In the genomic region with DNA sequence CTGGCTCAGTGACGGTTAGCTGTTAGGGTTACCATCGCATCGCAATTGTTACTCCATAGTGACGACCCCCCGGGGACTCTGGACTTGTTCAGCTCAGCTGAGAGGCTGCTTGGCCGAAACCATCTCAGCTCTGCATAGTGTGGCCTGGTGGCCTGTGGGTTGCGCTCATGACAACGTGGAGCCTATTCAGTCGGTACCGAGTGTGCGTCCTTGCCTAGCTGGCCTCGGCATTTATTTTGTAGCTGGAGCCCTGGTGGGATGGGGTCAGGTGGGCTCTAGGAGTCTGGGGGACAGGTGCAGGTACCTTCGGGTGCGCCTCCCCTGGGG, we compare ENCODE assay signal across 21 cellular contexts.
"Had no signal": no experiment of that assay in that cellular context is flagged by ENCODE, and none has a peak within 500 bp of the region (broad histone marks: within the 10 kb centered on the region; RNA-seq: fewer than 3 reads in every experiment).

No MANE protein-coding gene starts in this region.

- H3K27ac Mint-ChIP-seq: activated naive CD4-positive, alpha-beta T cell treated with anti-CD3 and anti-CD28 coated beads, Interleukin-2, amount 50 U/mL, for 24 hours; activated T-cell treated with anti-CD3 and anti-CD28 coated beads, Interleukin-2, amount 50 U/mL, for 72 hours; dendritic cell treated with granulocyte-macrophage colony-stimulating factor and Interleukin-4, amounts not matched to agents 40 ng/mL and 50 ng/mL, for 4 days; nephron; stimulated activated naive CD8-positive, alpha-beta T cell treated with anti-CD3 and anti-CD28 coated beads, Interleukin-15, amount 100 ng/mL, for 72 hours; T-helper 1 cell treated with Interleukin-12 subunit alpha and Interleukin-12 subunit beta and Interleukin-4 antibody, amounts not matched to agents 30 μg/mL and 1 μg/mL, for 36 hours had no signal

- H3K36me3 ChIP-seq: esophagus muscularis mucosa, gastroesophageal sphincter, right atrium auricular region, upper lobe of left lung had no signal

- H3K4me3 ChIP-seq: esophagus muscularis mucosa, gastroesophageal sphincter, right atrium auricular region, testis, upper lobe of left lung had no signal

- ATAC-seq: activated CD4-positive, CD25-positive, alpha-beta regulatory T cell treated with anti-CD3 and anti-CD28 coated beads, Interleukin-2, amount 50 U/mL, for 24 hours; activated T-cell treated with anti-CD3 and anti-CD28 coated beads, Interleukin-2, amount 50 U/mL, for 72 hours; gastroesophageal sphincter; stimulated activated naive CD8-positive, alpha-beta T cell treated with anti-CD3 and anti-CD28 coated beads, Interleukin-15, amount 100 ng/mL, for 72 hours had no signal

- H3K27ac ChIP-seq: right atrium auricular region, testis had no signal

- H3K27me3 ChIP-seq: esophagus muscularis mucosa, gastroesophageal sphincter, right atrium auricular region, testis, upper lobe of left lung had no signal

- DNase-seq: activated CD4-positive, alpha-beta T cell treated with anti-CD3 and anti-CD28 coated beads, Interleukin-2, amount 50 U/mL, for 1 hour; activated gamma-delta T cell; activated T-cell treated with anti-CD3 and anti-CD28 coated beads, Interleukin-2, amount 50 U/mL, for 72 hours; effector CD8-positive, alpha-beta T cell; midbrain; occipital lobe; small intestine; stimulated activated CD4-positive, alpha-beta T cell treated with anti-CD3 and anti-CD28 coated beads, Interleukin-15, amount 100 ng/mL, for 24 hours; stimulated activated CD4-positive, alpha-beta T cell treated with anti-CD3 and anti-CD28 coated beads, Interleukin-2, amount 100 ng/mL, for 48 hours; stimulated activated naive CD8-positive, alpha-beta T cell treated with anti-CD3 and anti-CD28 coated beads, Interleukin-15, amount 100 ng/mL, for 72 hours; testis; upper lobe of left lung had no signal

- H3K27me3 Mint-ChIP-seq: activated naive CD4-positive, alpha-beta T cell treated with anti-CD3 and anti-CD28 coated beads, Interleukin-2, amount 50 U/mL, for 24 hours; progenitor cell of endocrine pancreas had no signal

- H3K4me3 Mint-ChIP-seq: activated naive CD4-positive, alpha-beta T cell treated with anti-CD3 and anti-CD28 coated beads, Interleukin-2, amount 50 U/mL, for 24 hours; activated T-cell treated with anti-CD3 and anti-CD28 coated beads, Interleukin-2, amount 50 U/mL, for 72 hours; dendritic cell treated with granulocyte-macrophage colony-stimulating factor and Interleukin-4, amounts not matched to agents 40 ng/mL and 50 ng/mL, for 4 days; nephron; stimulated activated naive CD8-positive, alpha-beta T cell treated with anti-CD3 and anti-CD28 coated beads, Interleukin-15, amount 100 ng/mL, for 72 hours; T-helper 1 cell treated with Interleukin-12 subunit alpha and Interleukin-12 subunit beta and Interleukin-4 antibody, amounts not matched to agents 30 μg/mL and 1 μg/mL, for 36 hours had no signal

- H3K9me3 Mint-ChIP-seq: activated naive CD4-positive, alpha-beta T cell treated with anti-CD3 and anti-CD28 coated beads, Interleukin-2, amount 50 U/mL, for 24 hours; activated T-cell treated with anti-CD3 and anti-CD28 coated beads, Interleukin-2, amount 50 U/mL, for 72 hours; dendritic cell treated with granulocyte-macrophage colony-stimulating factor and Interleukin-4, amounts not matched to agents 40 ng/mL and 50 ng/mL, for 4 days; nephron; stimulated activated naive CD8-positive, alpha-beta T cell treated with anti-CD3 and anti-CD28 coated beads, Interleukin-15, amount 100 ng/mL, for 72 hours; T-helper 1 cell treated with Interleukin-12 subunit alpha and Interleukin-12 subunit beta and Interleukin-4 antibody, amounts not matched to agents 30 μg/mL and 1 μg/mL, for 36 hours had no signal

- H3K9me3 ChIP-seq: esophagus muscularis mucosa, gastroesophageal sphincter, right atrium auricular region, testis, upper lobe of left lung had no signal

- H3K36me3 Mint-ChIP-seq: activated naive CD4-positive, alpha-beta T cell treated with anti-CD3 and anti-CD28 coated beads, Interleukin-2, amount 50 U/mL, for 24 hours had no signal
